8 cellular contexts compared by ENCODE assay signal in genomic region chr15:40952301-40952900, GRCh38. TPM values are rescaled to one million over a fixed set of nuclear protein-coding genes. Genes with fewer than 3 reads are reported as not detected.
A peak's percentile ranks its signal among the peaks of the same experiment; 100 is the strongest.
DNase-seq lines count a peak whose midpoint lies in the region; FAIRE-seq and TF ChIP-seq lines count a peak whose summit lies in the region.

No MANE protein-coding gene starts in this region.

- 45% methylated on average over 23 of the region's 23 CpGs for WGBS in liver
- 51 to 57% methylated on average over 18 to 23 of the region's 23 CpGs for WGBS in thyroid gland, 2 donors

- H3K36me3 Mint-ChIP-seq in activated T-cell treated with anti-CD3 and anti-CD28 coated beads, Interleukin-2, amount 50 U/mL, for 24 hours (ENCODE audit: low read depth) = peaks cover 43% of the 10 kb centered on the region

- TF ChIP-seq CTCF in liver (IDR thresholded peaks at IDR 0.05; ENCODE audit: low read depth, low read length, missing input control) (no peak), thyroid gland (IDR thresholded peaks at IDR 0.05) (no peak)

- intact Hi-C loops in thyroid gland (cut with DNase I) = no loop called here

- H3K9ac ChIP-seq in adipocyte (ENCODE audit: low read length) = peak overlapping the region; percentile 90
- H3K9ac ChIP-seq in liver (ENCODE audit: low read depth in 1 of 2, low read length in 2 of 2) = peak overlapping the region in 1 of 2 donors; percentile 83

- H3K4me3 ChIP-seq in adipocyte (ENCODE audit: low read length) = peak overlapping the region; percentile 93
- peak overlapping the region; percentile 62 to 86 (median 63) for H3K4me3 ChIP-seq in liver (ENCODE audit: low read depth in 1 of 3, low read length in 3 of 3)
- H3K4me3 ChIP-seq in thyroid gland (replicated peaks in 1 of 3) = peak overlapping the region; percentile 11 to 88 (median 61)

- H3K9me3 Mint-ChIP-seq in activated T-cell treated with anti-CD3 and anti-CD28 coated beads, Interleukin-2, amount 50 U/mL, for 24 hours = no peaks in the 10 kb centered on the region

- H3K27ac ChIP-seq in liver (ENCODE audit: low read depth in 1 of 2, low read length in 2 of 2) (peak overlapping the region; percentile 89 to 91), thyroid gland (peak overlapping the region in 2 of 3 donors; percentile 2 to 15)

- H3K4me1 Mint-ChIP-seq in activated T-cell treated with anti-CD3 and anti-CD28 coated beads, Interleukin-2, amount 50 U/mL, for 24 hours (ENCODE audit: low read depth) = peaks cover 37% of the 10 kb centered on the region

- H3K36me3 ChIP-seq in adipocyte (ENCODE audit: control insufficient read depth, insufficient read depth, low read length, severe bottlenecking) = peaks cover 11% of the 10 kb centered on the region
- H3K36me3 ChIP-seq in liver (ENCODE audit: control insufficient read depth in 4 of 4, insufficient read depth in 3 of 4, low read depth in 1 of 4, low read length in 3 of 4) = no peaks in the 10 kb centered on the region
- H3K36me3 ChIP-seq in thyroid gland = no peaks in the 10 kb centered on the region

- H3K4me1 ChIP-seq in adipocyte (ENCODE audit: control insufficient read depth, insufficient read depth, low read length) (peaks cover 11% of the 10 kb centered on the region), liver (ENCODE audit: control insufficient read depth in 4 of 4, insufficient read depth in 4 of 4, low read length in 3 of 4) (peaks cover 8 to 38% (median 25%) of the 10 kb centered on the region in 4 donors), thyroid gland (peaks cover 6 to 17% of the 10 kb centered on the region in 2 donors)

- TF ChIP-seq POLR2A in thyroid gland (IDR thresholded peaks at IDR 0.05) (no peak), GM12891 (IDR thresholded peaks at IDR 0.05; ENCODE audit: low read depth, low read length) (no peak)

- H3K27me3 Mint-ChIP-seq in activated T-cell treated with anti-CD3 and anti-CD28 coated beads, Interleukin-2, amount 50 U/mL, for 24 hours = no peaks in the 10 kb centered on the region

- H3K27me3 ChIP-seq in adipocyte (replicated peaks; ENCODE audit: control insufficient read depth, insufficient read depth, low read length) = no peaks in the 10 kb centered on the region
- no peaks in the 10 kb centered on the region for H3K27me3 ChIP-seq in liver (ENCODE audit: control insufficient read depth in 4 of 4, insufficient read depth in 4 of 4, low read length in 3 of 4)
- H3K27me3 ChIP-seq in thyroid gland = no peaks in the 10 kb centered on the region

- no peak for DNase-seq in activated T-cell treated with anti-CD3 and anti-CD28 coated beads, Interleukin-2, amount 50 U/mL, for 24 hours
- DNase-seq in activated T-cell treated with anti-CD3 and anti-CD28 coated beads, Interleukin-2, amount 50 U/mL, for 1 hour = no peak
- no peak for DNase-seq in adipocyte (ENCODE audit: low read depth)
- no peak for DNase-seq in thyroid gland
- DNase-seq in midbrain (lab: John Stamatoyannopoulos, UW) = no peak
- no peak for DNase-seq in D341Med (ENCODE audit: low spot score)
- no peak for DNase-seq in GM12891 (ENCODE audit: insufficient read length, low spot score)

- FAIRE-seq in GM12891 (lab: Jason Lieb, UNC) = no peak

- no peak for TF ChIP-seq RAD21 in liver (IDR thresholded peaks at IDR 0.05)

- H3K4me3 Mint-ChIP-seq in activated T-cell treated with anti-CD3 and anti-CD28 coated beads, Interleukin-2, amount 50 U/mL, for 24 hours = peak overlapping the region; percentile 94

- H3K27ac Mint-ChIP-seq in activated T-cell treated with anti-CD3 and anti-CD28 coated beads, Interleukin-2, amount 50 U/mL, for 24 hours = peak overlapping the region; percentile 98

- no peaks in the 10 kb centered on the region for H3K9me3 ChIP-seq in adipocyte (ENCODE audit: control insufficient read depth, low read length)
- no peaks in the 10 kb centered on the region for H3K9me3 ChIP-seq in liver (ENCODE audit: control insufficient read depth in 4 of 4, low read length in 3 of 4)
- H3K9me3 ChIP-seq in thyroid gland = no peaks in the 10 kb centered on the region

TF ChIP-seq in liver, 16 proteins besides CTCF, POLR2A, EP300 and RAD21:
- no peak for TF ChIP-seq TAF1 (conservative IDR thresholded peaks at IDR 0.05)
- TF ChIP-seq MAX (IDR thresholded peaks at IDR 0.05) = no peak

TF ChIP-seq in GM12891, 5 proteins besides CTCF, POLR2A, EP300 and RAD21:
- TF ChIP-seq SPI1 (IDR thresholded peaks at IDR 0.05; ENCODE audit: low read depth, low read length) (no peak), POLR2AphosphoS5 (IDR thresholded peaks at IDR 0.05; ENCODE audit: low read depth, low read length) (no peak), PAX5 (IDR thresholded peaks at IDR 0.05; ENCODE audit: insufficient read depth, low read length, severe bottlenecking) (no peak), POU2F2 (IDR thresholded peaks at IDR 0.05; ENCODE audit: low read depth, low read length) (no peak), TAF1 (IDR thresholded peaks at IDR 0.05; ENCODE audit: low read depth, low read length) (no peak)

RNA-seq across cellular contexts. Expression of gene CHAC1, which starts 0.9 kb away (rescaled TPM):
- total RNA-seq in liver (1 to 10 TPM in 1 of 2 donors, under 1 TPM in 1; 0.19 to 1.0 TPM), thyroid gland (1 to 10 TPM; 1.1 to 3.1 (median 1.8) TPM)
- 1 to 10 TPM; 1.2 to 3.5 TPM for polyA plus RNA-seq in liver
- polyA plus RNA-seq in GM12891 (2012; ENCODE audit: low read depth, missing spikeins) = 5.5 TPM

RNA-seq across cellular contexts. Expression of gene DLL4, which starts 23.3 kb away (rescaled TPM):
- total RNA-seq in liver = 1 to 10 TPM; 3.5 to 3.8 TPM
- polyA plus RNA-seq in liver = 1 to 10 TPM; 2.1 to 2.5 TPM
- total RNA-seq in thyroid gland = 10 to 100 TPM in 3 of 4 donors, 1 to 10 TPM in 1; 6.8 to 27.1 (median 10.8) TPM
- 0.09 TPM for polyA plus RNA-seq in GM12891 (2012; ENCODE audit: low read depth, missing spikeins)

RNA-seq across cellular contexts. Expression of gene VPS18, which starts 58.2 kb away (rescaled TPM):
- total RNA-seq in liver = 10 to 100 TPM in 1 of 2 donors, 1 to 10 TPM in 1; 9.8 to 15.3 TPM
- 10 to 100 TPM in 1 of 2 donors, 1 to 10 TPM in 1; 3.4 to 10.8 TPM for polyA plus RNA-seq in liver
- 10 to 100 TPM; 29.2 to 43.6 (median 37.2) TPM for total RNA-seq in thyroid gland
- polyA plus RNA-seq in GM12891 (2012; ENCODE audit: low read depth, missing spikeins) = 7.8 TPM
